In the genomic region with DNA sequence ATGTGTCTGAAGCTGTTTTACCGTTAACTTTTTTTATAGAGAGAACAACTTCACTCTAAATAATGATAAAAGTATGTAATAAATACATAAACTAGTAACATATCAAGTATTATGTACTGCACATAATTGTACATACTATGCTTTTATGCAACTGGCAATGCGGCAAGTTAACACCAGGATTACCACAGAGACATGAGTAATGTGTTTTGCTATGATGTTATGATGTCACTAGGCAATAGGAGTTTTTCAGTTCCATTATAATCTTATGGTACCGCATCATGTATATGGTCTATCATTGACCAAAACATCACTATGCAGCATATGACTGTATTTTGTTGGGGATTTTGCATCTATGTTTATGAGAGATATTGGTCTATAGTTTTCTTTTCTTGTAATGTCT, we compare ENCODE assay signal across 31 cellular contexts.
"Had no signal": no experiment of that assay in that cellular context is flagged by ENCODE, and none has a peak within 500 bp of the region (broad histone marks: within the 10 kb centered on the region; RNA-seq: fewer than 3 reads in every experiment).

No MANE protein-coding gene starts in this region.

- ATAC-seq: activated CD8-positive, alpha-beta memory T cell treated with anti-CD3 and anti-CD28 coated beads, Interleukin-2, amount 10 ng/mL, durations not matched to agents 7 days and 5 days; activated naive CD4-positive, alpha-beta T cell treated with anti-CD3 and anti-CD28 coated beads, Interleukin-2, amount 50 U/mL, for 72 hours; activated naive CD8-positive, alpha-beta T cell treated with anti-CD3 and anti-CD28 coated beads, Interleukin-2, amount 50 U/mL, for 24 hours; PC-3; SK-N-SH treated with all-trans-retinoic acid at 6 μM for 48 hours; T-helper 17 cell had no signal

- FAIRE-seq: astrocyte had no signal

- H3K4me3 ChIP-seq: SJSA1 had no signal

- DNase-seq: activated B cell treated with CpG ODN at 0.5 μM for 24 hours; activated CD4-positive, alpha-beta T cell treated with anti-CD3 and anti-CD28 coated beads for 1 hour; activated CD4-positive, alpha-beta T cell treated with anti-CD3 and anti-CD28 coated beads, Interleukin-2, amount 10 ng/mL, durations not matched to agents 24 days and 14 days; activated CD4-positive, alpha-beta T cell treated with anti-CD3 and anti-CD28 coated beads, Interleukin-2, amount 50 U/mL, for 48 hours; activated CD8-positive, alpha-beta memory T cell treated with anti-CD3 and anti-CD28 coated beads, Interleukin-2, amount 10 ng/mL, durations not matched to agents 7 days and 5 days; activated effector memory CD4-positive, alpha-beta T cell treated with Interleukin-2 at 50 U/mL for 16 hours; activated naive CD4-positive, alpha-beta T cell treated with Interleukin-2 at 50 U/mL for 16 hours; activated naive CD8-positive, alpha-beta T cell treated with anti-CD3 and anti-CD28 coated beads, Interleukin-2, amount 50 U/mL, for 24 hours; activated T-cell treated with anti-CD3 and anti-CD28 coated beads, Interleukin-2, amount 50 U/mL, for 24 hours; amygdala; Karpas-422; MV-4-11; NCI-H1092 treated with DMSO at 0.1 percent for 48 hours; NCI-H1417 treated with DMSO at 0.1 percent for 48 hours; NCI-H1694; NCI-H2029; NCI-H2107; NCI-H2171 treated with DMSO at 0.1 percent for 48 hours; NCI-H226; NCI-H510A; NCI-H69; NK-92 treated with Interleukin-12 subunit alpha and Interleukin-12 subunit beta, amount 100 ng/mL, for 24 hours; PC-3; SHP77; SW 1271; T-helper 17 cell; T-helper 9 cell had no signal
